In the genomic region with DNA sequence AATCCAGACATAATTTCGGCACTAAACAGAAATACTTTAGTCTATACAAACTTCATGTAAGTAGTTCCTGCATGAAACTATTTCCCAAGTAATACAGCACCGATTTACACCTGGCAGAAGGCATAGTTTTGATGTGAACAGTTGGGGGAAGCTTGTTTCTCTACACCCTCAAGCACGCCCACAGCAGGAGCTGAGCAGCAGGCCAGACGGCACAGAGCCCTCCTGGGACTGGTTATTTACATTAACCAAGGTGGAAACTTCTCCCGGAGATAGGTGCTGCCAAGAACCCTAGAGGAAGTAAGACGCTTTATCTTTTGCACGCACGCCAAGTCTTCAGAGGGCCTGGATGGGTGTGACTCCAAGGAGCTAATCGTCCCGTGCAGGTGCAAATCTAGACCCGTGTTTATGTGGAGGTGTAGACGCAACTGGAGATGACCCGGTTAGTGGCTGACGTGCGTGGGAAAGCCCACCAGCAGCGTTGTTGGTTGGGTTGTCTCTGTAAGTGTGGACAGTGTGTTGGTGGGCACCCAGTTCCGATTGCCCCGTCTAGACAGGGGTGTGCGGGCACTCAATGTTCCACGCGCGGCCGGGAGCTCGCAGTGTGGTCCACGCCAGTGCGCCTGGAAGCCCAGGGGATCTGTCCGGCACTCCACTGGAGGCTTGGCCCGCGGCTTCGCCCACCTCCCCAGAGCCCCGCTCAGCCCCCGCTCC, we compare ENCODE assay signal across 1 cellular context.
TF ChIP-seq lines count a peak whose summit lies in the region.

No MANE protein-coding gene starts in this region.

TF ChIP-seq in K562, 482 proteins besides CTCF, POLR2A, EP300 and RAD21 (continued from another document and continues in another):
- TF ChIP-seq, protein P1, sequence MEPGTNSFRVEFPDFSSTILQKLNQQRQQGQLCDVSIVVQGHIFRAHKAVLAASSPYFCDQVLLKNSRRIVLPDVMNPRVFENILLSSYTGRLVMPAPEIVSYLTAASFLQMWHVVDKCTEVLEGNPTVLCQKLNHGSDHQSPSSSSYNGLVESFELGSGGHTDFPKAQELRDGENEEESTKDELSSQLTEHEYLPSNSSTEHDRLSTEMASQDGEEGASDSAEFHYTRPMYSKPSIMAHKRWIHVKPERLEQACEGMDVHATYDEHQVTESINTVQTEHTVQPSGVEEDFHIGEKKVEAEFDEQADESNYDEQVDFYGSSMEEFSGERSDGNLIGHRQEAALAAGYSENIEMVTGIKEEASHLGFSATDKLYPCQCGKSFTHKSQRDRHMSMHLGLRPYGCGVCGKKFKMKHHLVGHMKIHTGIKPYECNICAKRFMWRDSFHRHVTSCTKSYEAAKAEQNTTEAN (CRISPR knock-in tag; IDR thresholded peaks at IDR 0.05): peak; percentile 82; the same call in 1 of the 2 replicates
- TF ChIP-seq CXXC5 (CRISPR knock-in tag; IDR thresholded peaks at IDR 0.05) (peak; percentile 94), BRF2 (IDR thresholded peaks at IDR 0.05; ENCODE audit: borderline replicate concordance, insufficient read depth, insufficient read length) (no peak), ZNF764 (CRISPR knock-in tag; IDR thresholded peaks at IDR 0.05; ENCODE audit: low read depth) (no peak), GATA2 (CRISPR knock-in tag; IDR thresholded peaks at IDR 0.05) (peak; percentile 97), DACH1 (IDR thresholded peaks at IDR 0.05; ENCODE audit: partially characterized antibody) (no peak), STAT5A (IDR thresholded peaks at IDR 0.05; ENCODE audit: borderline replicate concordance, low read length) (peak; percentile 97), MTA3 (IDR thresholded peaks at IDR 0.05; ENCODE audit: borderline replicate concordance) (peak; percentile 84), MAZ (CRISPR knock-in tag; conservative IDR thresholded peaks at IDR 0.05 in 1 of 2, IDR thresholded peaks at IDR 0.05 in 1 of 2) (peak; percentile 20 to 76), HOXB6 (CRISPR knock-in tag; IDR thresholded peaks at IDR 0.05; ENCODE audit: borderline replicate concordance) (no peak), FUS (optimal IDR thresholded peaks at IDR 0.05; ENCODE audit: low read depth, low read length) (no peak), NRF1 (conservative IDR thresholded peaks at IDR 0.05 in 1 of 2, IDR thresholded peaks at IDR 0.05 in 1 of 2) (peak; percentile 39 to 51; a peak in 2 of 4 replicates), NR3C1 (CRISPR knock-in tag; IDR thresholded peaks at IDR 0.05) (no peak), FOXJ3 (CRISPR knock-in tag; IDR thresholded peaks at IDR 0.05) (no peak), ZNF668 (CRISPR knock-in tag; IDR thresholded peaks at IDR 0.05) (no peak), ZNF551 (CRISPR knock-in tag; IDR thresholded peaks at IDR 0.05) (no peak), PRPF4 (IDR thresholded peaks at IDR 0.05; ENCODE audit: insufficient read depth, low read depth, low read length, poor library complexity, severe bottlenecking) (no peak), SREBF1 (IDR thresholded peaks at IDR 0.05; ENCODE audit: borderline replicate concordance, low read depth, low read length) (no peak), ZNF124 (CRISPR knock-in tag; IDR thresholded peaks at IDR 0.05) (no peak), KLF6 (CRISPR knock-in tag; IDR thresholded peaks at IDR 0.05; ENCODE audit: borderline replicate concordance) (peak; percentile 15; the same call in 1 of the 2 replicates), KLF1 (tag; IDR thresholded peaks at IDR 0.05) (peak; percentile 94), MTF1 (CRISPR knock-in tag; IDR thresholded peaks at IDR 0.05; ENCODE audit: borderline replicate concordance) (no peak), ZNF263 (CRISPR knock-in tag; IDR thresholded peaks at IDR 0.05; ENCODE audit: borderline replicate concordance) (peak; percentile 54; the same call in 1 of the 2 replicates), BRD9 (IDR thresholded peaks at IDR 0.05; ENCODE audit: low read depth, partially characterized antibody) (peak; percentile 38), TGIF2 (CRISPR knock-in tag; IDR thresholded peaks at IDR 0.05) (no peak), L3MBTL2 (IDR thresholded peaks at IDR 0.05) (peak; percentile 43; the same call in 1 of the 2 replicates), ZFP30 (CRISPR knock-in tag; IDR thresholded peaks at IDR 0.05; ENCODE audit: borderline replicate concordance) (no peak), ZNF717 (CRISPR knock-in tag; IDR thresholded peaks at IDR 0.05) (no peak), BRF1 (IDR thresholded peaks at IDR 0.05; ENCODE audit: borderline replicate concordance, extremely low read depth, insufficient read length) (no peak), ATF1 (CRISPR knock-in tag; IDR thresholded peaks at IDR 0.05) (no peak), ATF1 (tag; IDR thresholded peaks at IDR 0.05) (peak; percentile 67), ELF4 (CRISPR knock-in tag; IDR thresholded peaks at IDR 0.05) (peak; percentile 77; the same call in 1 of the 2 replicates), EZH2 (IDR thresholded peaks at IDR 0.05; ENCODE audit: borderline replicate concordance, low read depth, low read length) (peak; percentile 85; the same call in 1 of the 2 replicates), ELK1 (CRISPR knock-in tag; IDR thresholded peaks at IDR 0.05) (no peak), SRSF7 (optimal IDR thresholded peaks at IDR 0.05; ENCODE audit: low read depth, low read length) (no peak), FOXK1 (CRISPR knock-in tag; IDR thresholded peaks at IDR 0.05; ENCODE audit: borderline replicate concordance) (peak; percentile 93), SAP30 (IDR thresholded peaks at IDR 0.05; ENCODE audit: borderline replicate concordance, insufficient read depth, low read depth, low read length, poor library complexity, severe bottlenecking) (no peak), ATF7 (IDR thresholded peaks at IDR 0.05) (peak; percentile 62), ELF2 (CRISPR knock-in tag; IDR thresholded peaks at IDR 0.05) (no peak), JUND (IDR thresholded peaks at IDR 0.05; ENCODE audit: borderline replicate concordance, low read depth, low read length) (peak; percentile 76), JUND (tag; IDR thresholded peaks at IDR 0.05; ENCODE audit: borderline replicate concordance, low read depth, low read length) (peak; percentile 33; the same call in 1 of the 3 replicates), ZNF41 (CRISPR knock-in tag; conservative IDR thresholded peaks at IDR 0.05) (no peak), SAFB (IDR thresholded peaks at IDR 0.05; ENCODE audit: borderline replicate concordance, low read depth, low read length) (peak; percentile 96), ZNF324 (CRISPR knock-in tag; IDR thresholded peaks at IDR 0.05) (no peak), ZBTB33 (CRISPR knock-in tag; IDR thresholded peaks at IDR 0.05) (no peak), HDAC1 (IDR thresholded peaks at IDR 0.05) (peak; percentile 73 to 97; a peak in 3 of 4 replicates), TEAD4 (IDR thresholded peaks at IDR 0.05; ENCODE audit: low read length) (peak; percentile 99), TEAD4 (CRISPR knock-in tag; IDR thresholded peaks at IDR 0.05; ENCODE audit: borderline replicate concordance) (no peak), RBM25 (IDR thresholded peaks at IDR 0.05; ENCODE audit: low read depth, low read length, severe bottlenecking) (no peak), MCM3 (IDR thresholded peaks at IDR 0.05) (no peak), ZNF408 (CRISPR knock-in tag; IDR thresholded peaks at IDR 0.05; ENCODE audit: low read depth) (no peak), RBM34 (IDR thresholded peaks at IDR 0.05; ENCODE audit: borderline replicate concordance, insufficient read depth, low read length) (no peak), CBFA2T2 (conservative IDR thresholded peaks at IDR 0.05) (peak; percentile 98)
- TF ChIP-seq, protein P2, sequence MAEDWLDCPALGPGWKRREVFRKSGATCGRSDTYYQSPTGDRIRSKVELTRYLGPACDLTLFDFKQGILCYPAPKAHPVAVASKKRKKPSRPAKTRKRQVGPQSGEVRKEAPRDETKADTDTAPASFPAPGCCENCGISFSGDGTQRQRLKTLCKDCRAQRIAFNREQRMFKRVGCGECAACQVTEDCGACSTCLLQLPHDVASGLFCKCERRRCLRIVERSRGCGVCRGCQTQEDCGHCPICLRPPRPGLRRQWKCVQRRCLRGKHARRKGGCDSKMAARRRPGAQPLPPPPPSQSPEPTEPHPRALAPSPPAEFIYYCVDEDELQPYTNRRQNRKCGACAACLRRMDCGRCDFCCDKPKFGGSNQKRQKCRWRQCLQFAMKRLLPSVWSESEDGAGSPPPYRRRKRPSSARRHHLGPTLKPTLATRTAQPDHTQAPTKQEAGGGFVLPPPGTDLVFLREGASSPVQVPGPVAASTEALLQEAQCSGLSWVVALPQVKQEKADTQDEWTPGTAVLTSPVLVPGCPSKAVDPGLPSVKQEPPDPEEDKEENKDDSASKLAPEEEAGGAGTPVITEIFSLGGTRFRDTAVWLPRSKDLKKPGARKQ (CRISPR knock-in tag; IDR thresholded peaks at IDR 0.05): no peak
- TF ChIP-seq, protein P3, sequence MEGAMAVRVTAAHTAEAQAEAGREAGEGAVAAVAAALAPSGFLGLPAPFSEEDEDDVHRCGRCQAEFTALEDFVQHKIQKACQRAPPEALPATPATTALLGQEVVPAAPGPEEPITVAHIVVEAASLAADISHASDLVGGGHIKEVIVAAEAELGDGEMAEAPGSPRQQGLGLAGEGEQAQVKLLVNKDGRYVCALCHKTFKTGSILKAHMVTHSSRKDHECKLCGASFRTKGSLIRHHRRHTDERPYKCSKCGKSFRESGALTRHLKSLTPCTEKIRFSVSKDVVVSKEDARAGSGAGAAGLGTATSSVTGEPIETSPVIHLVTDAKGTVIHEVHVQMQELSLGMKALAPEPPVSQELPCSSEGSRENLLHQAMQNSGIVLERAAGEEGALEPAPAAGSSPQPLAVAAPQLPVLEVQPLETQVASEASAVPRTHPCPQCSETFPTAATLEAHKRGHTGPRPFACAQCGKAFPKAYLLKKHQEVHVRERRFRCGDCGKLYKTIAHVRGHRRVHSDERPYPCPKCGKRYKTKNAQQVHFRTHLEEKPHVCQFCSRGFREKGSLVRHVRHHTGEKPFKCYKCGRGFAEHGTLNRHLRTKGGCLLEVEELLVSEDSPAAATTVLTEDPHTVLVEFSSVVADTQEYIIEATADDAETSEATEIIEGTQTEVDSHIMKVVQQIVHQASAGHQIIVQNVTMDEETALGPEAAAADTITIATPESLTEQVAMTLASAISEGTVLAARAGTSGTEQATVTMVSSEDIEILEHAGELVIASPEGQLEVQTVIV (CRISPR knock-in tag; IDR thresholded peaks at IDR 0.05; ENCODE audit: borderline replicate concordance): no peak
- TF ChIP-seq, protein P4, sequence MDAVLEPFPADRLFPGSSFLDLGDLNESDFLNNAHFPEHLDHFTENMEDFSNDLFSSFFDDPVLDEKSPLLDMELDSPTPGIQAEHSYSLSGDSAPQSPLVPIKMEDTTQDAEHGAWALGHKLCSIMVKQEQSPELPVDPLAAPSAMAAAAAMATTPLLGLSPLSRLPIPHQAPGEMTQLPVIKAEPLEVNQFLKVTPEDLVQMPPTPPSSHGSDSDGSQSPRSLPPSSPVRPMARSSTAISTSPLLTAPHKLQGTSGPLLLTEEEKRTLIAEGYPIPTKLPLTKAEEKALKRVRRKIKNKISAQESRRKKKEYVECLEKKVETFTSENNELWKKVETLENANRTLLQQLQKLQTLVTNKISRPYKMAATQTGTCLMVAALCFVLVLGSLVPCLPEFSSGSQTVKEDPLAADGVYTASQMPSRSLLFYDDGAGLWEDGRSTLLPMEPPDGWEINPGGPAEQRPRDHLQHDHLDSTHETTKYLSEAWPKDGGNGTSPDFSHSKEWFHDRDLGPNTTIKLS (IDR thresholded peaks at IDR 0.05; ENCODE audit: borderline replicate concordance, low read depth): no peak
- TF ChIP-seq, protein P5, sequence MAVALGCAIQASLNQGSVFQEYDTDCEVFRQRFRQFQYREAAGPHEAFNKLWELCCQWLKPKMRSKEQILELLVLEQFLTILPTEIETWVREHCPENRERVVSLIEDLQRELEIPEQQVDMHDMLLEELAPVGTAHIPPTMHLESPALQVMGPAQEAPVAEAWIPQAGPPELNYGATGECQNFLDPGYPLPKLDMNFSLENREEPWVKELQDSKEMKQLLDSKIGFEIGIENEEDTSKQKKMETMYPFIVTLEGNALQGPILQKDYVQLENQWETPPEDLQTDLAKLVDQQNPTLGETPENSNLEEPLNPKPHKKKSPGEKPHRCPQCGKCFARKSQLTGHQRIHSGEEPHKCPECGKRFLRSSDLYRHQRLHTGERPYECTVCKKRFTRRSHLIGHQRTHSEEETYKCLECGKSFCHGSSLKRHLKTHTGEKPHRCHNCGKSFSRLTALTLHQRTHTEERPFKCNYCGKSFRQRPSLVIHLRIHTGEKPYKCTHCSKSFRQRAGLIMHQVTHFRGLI (CRISPR knock-in tag; IDR thresholded peaks at IDR 0.05): no peak
